ENCODE assay signal across 2 cellular contexts in the genomic region with DNA sequence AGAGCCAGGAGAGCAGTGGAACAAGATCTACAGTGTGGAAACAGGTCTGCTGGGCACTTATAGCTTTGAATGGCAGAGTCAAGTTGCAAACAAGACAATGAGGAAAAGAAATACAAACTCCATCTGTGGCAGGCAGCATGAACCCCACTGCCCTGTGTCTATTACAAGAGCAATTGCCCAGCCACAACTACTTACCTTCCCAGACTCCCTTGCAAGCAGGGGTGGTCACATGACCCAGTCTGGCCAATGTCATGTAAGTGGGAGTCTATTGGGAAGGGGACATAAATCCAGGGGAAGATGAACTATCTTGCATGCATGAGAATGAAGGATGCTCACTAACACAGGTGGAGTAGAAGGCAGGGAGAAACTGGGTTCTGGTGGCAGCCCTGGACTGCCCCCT.
TF ChIP-seq lines count a peak whose summit lies in the region.

No MANE protein-coding gene starts in this region.

TF ChIP-seq in Ishikawa, 13 proteins besides CTCF, POLR2A, EP300 and RAD21 (continued from another document):
- TF ChIP-seq, protein P1, sequence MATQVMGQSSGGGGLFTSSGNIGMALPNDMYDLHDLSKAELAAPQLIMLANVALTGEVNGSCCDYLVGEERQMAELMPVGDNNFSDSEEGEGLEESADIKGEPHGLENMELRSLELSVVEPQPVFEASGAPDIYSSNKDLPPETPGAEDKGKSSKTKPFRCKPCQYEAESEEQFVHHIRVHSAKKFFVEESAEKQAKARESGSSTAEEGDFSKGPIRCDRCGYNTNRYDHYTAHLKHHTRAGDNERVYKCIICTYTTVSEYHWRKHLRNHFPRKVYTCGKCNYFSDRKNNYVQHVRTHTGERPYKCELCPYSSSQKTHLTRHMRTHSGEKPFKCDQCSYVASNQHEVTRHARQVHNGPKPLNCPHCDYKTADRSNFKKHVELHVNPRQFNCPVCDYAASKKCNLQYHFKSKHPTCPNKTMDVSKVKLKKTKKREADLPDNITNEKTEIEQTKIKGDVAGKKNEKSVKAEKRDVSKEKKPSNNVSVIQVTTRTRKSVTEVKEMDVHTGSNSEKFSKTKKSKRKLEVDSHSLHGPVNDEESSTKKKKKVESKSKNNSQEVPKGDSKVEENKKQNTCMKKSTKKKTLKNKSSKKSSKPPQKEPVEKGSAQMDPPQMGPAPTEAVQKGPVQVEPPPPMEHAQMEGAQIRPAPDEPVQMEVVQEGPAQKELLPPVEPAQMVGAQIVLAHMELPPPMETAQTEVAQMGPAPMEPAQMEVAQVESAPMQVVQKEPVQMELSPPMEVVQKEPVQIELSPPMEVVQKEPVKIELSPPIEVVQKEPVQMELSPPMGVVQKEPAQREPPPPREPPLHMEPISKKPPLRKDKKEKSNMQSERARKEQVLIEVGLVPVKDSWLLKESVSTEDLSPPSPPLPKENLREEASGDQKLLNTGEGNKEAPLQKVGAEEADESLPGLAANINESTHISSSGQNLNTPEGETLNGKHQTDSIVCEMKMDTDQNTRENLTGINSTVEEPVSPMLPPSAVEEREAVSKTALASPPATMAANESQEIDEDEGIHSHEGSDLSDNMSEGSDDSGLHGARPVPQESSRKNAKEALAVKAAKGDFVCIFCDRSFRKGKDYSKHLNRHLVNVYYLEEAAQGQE (IDR thresholded peaks at IDR 0.05; ENCODE audit: low read depth): no peak

TF ChIP-seq in SK-N-SH treated with all-trans-retinoic acid at 6 μM for 48 hours, 23 proteins besides CTCF, POLR2A, EP300 and RAD21 (continued from another document):
- TF ChIP-seq, protein P2, sequence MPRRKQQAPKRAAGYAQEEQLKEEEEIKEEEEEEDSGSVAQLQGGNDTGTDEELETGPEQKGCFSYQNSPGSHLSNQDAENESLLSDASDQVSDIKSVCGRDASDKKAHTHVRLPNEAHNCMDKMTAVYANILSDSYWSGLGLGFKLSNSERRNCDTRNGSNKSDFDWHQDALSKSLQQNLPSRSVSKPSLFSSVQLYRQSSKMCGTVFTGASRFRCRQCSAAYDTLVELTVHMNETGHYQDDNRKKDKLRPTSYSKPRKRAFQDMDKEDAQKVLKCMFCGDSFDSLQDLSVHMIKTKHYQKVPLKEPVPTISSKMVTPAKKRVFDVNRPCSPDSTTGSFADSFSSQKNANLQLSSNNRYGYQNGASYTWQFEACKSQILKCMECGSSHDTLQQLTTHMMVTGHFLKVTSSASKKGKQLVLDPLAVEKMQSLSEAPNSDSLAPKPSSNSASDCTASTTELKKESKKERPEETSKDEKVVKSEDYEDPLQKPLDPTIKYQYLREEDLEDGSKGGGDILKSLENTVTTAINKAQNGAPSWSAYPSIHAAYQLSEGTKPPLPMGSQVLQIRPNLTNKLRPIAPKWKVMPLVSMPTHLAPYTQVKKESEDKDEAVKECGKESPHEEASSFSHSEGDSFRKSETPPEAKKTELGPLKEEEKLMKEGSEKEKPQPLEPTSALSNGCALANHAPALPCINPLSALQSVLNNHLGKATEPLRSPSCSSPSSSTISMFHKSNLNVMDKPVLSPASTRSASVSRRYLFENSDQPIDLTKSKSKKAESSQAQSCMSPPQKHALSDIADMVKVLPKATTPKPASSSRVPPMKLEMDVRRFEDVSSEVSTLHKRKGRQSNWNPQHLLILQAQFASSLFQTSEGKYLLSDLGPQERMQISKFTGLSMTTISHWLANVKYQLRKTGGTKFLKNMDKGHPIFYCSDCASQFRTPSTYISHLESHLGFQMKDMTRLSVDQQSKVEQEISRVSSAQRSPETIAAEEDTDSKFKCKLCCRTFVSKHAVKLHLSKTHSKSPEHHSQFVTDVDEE (CRISPR knock-in tag; IDR thresholded peaks at IDR 0.05): no peak
- no peak for TF ChIP-seq ZNF8 (CRISPR knock-in tag; IDR thresholded peaks at IDR 0.05)
- no peak for TF ChIP-seq ESRRG (CRISPR knock-in tag; IDR thresholded peaks at IDR 0.05)
- TF ChIP-seq, protein P3, sequence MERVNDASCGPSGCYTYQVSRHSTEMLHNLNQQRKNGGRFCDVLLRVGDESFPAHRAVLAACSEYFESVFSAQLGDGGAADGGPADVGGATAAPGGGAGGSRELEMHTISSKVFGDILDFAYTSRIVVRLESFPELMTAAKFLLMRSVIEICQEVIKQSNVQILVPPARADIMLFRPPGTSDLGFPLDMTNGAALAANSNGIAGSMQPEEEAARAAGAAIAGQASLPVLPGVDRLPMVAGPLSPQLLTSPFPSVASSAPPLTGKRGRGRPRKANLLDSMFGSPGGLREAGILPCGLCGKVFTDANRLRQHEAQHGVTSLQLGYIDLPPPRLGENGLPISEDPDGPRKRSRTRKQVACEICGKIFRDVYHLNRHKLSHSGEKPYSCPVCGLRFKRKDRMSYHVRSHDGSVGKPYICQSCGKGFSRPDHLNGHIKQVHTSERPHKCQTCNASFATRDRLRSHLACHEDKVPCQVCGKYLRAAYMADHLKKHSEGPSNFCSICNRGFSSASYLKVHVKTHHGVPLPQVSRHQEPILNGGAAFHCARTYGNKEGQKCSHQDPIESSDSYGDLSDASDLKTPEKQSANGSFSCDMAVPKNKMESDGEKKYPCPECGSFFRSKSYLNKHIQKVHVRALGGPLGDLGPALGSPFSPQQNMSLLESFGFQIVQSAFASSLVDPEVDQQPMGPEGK (CRISPR knock-in tag; IDR thresholded peaks at IDR 0.05; ENCODE audit: borderline replicate concordance): no peak
